ENCODE assay signal across 9 cellular contexts in the genomic region with DNA sequence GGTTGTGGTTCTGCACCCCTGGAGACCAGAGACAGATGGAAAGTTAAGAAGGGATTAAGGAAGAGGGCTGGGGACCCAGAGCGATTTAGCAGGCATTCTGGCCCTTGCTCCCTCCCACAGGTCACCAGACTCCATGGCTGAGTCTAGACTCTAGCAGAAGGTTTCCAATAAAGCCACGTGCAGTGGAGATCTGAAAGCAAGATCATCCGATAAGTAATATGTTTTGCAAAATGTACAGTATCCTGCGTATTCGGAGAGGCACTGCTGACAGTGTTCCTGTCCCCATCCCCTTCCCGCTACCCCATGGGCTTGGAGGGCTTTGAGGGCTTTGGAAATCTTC. TPM values are rescaled to one million over a fixed set of nuclear protein-coding genes. Genes with fewer than 3 reads are reported as not detected.
DNase-seq lines count a peak whose midpoint lies in the region; ATAC-seq and TF ChIP-seq lines count a peak whose summit lies in the region.
"Had no signal": no experiment of that assay in that cellular context is flagged by ENCODE, and none has a peak within 500 bp of the region (broad histone marks: within the 10 kb centered on the region; RNA-seq: fewer than 3 reads in every experiment).

No MANE protein-coding gene starts in this region.

- no peak for DNase-seq in activated CD4-positive, alpha-beta T cell treated with anti-CD3 and anti-CD28 coated beads, Interleukin-2, amount 10 ng/mL, durations not matched to agents 24 days and 14 days
- DNase-seq in activated CD4-positive, alpha-beta T cell treated with anti-CD3 and anti-CD28 coated beads, Interleukin-2, amount 50 U/mL, for 1 hour = no peak
- no peak for DNase-seq in activated T-helper 1 cell treated with anti-CD3 and anti-CD28 coated beads, Interleukin-12 subunit alpha, Interleukin-12 subunit beta, Interleukin-2, Interleukin-4 antibody, amounts not matched to agents 30 ng/mL and 10 ng/mL and 1 ng/mL, durations not matched to agents 14 hours and 24 hours and 36 hours (ENCODE audit: low spot score)
- DNase-seq in immature natural killer cell (no peak), suprapubic skin (ENCODE audit: low spot score in 2 of 2) (no peak), erythroblast (lab: John Stamatoyannopoulos, UW) (no peak)

- TF ChIP-seq EP300 in suprapubic skin (IDR thresholded peaks at IDR 0.05) = no peak

- H3K4me3 Mint-ChIP-seq in activated CD4-positive, alpha-beta T cell treated with anti-CD3 and anti-CD28 coated beads, Interleukin-2, amount 10 ng/mL, durations not matched to agents 24 days and 14 days = peak overlapping the region; percentile 89
- peak overlapping the region; percentile 95 for H3K4me3 Mint-ChIP-seq in activated T-helper 1 cell treated with anti-CD3 and anti-CD28 coated beads, Interleukin-12 subunit alpha, Interleukin-12 subunit beta, Interleukin-2, Interleukin-4 antibody, amounts not matched to agents 30 ng/mL and 10 ng/mL and 1 ng/mL, durations not matched to agents 14 hours and 24 hours and 36 hours
- H3K4me3 Mint-ChIP-seq in immature natural killer cell = peak overlapping the region; percentile 92 to 98 (median 94)

- no peaks in the 10 kb centered on the region for H3K27me3 ChIP-seq in suprapubic skin

- H3K36me3 ChIP-seq in suprapubic skin = no peaks in the 10 kb centered on the region

- H3K27ac Mint-ChIP-seq in activated CD4-positive, alpha-beta T cell treated with anti-CD3 and anti-CD28 coated beads, Interleukin-2, amount 10 ng/mL, durations not matched to agents 24 days and 14 days = peak overlapping the region; percentile 95
- peak overlapping the region; percentile 97 for H3K27ac Mint-ChIP-seq in activated T-helper 1 cell treated with anti-CD3 and anti-CD28 coated beads, Interleukin-12 subunit alpha, Interleukin-12 subunit beta, Interleukin-2, Interleukin-4 antibody, amounts not matched to agents 30 ng/mL and 10 ng/mL and 1 ng/mL, durations not matched to agents 14 hours and 24 hours and 36 hours
- H3K27ac Mint-ChIP-seq in immature natural killer cell = peak overlapping the region; percentile 12 to 87 (median 70)

- H3K9me3 Mint-ChIP-seq in activated CD4-positive, alpha-beta T cell treated with anti-CD3 and anti-CD28 coated beads, Interleukin-2, amount 10 ng/mL, durations not matched to agents 24 days and 14 days = peaks cover 4% of the 10 kb centered on the region
- no peaks in the 10 kb centered on the region for H3K9me3 Mint-ChIP-seq in activated T-helper 1 cell treated with anti-CD3 and anti-CD28 coated beads, Interleukin-12 subunit alpha, Interleukin-12 subunit beta, Interleukin-2, Interleukin-4 antibody, amounts not matched to agents 30 ng/mL and 10 ng/mL and 1 ng/mL, durations not matched to agents 14 hours and 24 hours and 36 hours
- H3K9me3 Mint-ChIP-seq in immature natural killer cell = peaks cover 0 to 3% (median 0%) of the 10 kb centered on the region in 6 donors

- intact Hi-C loops in activated CD4-positive, alpha-beta T cell treated with anti-CD3 and anti-CD28 coated beads, Interleukin-2, amount 10 ng/mL, durations not matched to agents 24 days and 14 days (cut with micrococcal nuclease) = loop anchor here (1.0 to 5.0 kb wide), 2 partner anchors 9 to 59 kb away; no protein-coding TSS in a partner anchor
- intact Hi-C loops in activated T-helper 1 cell treated with anti-CD3 and anti-CD28 coated beads, Interleukin-12 subunit alpha, Interleukin-12 subunit beta, Interleukin-2, Interleukin-4 antibody, amounts not matched to agents 30 ng/mL and 10 ng/mL and 1 ng/mL, durations not matched to agents 14 hours and 24 hours and 36 hours (cut with micrococcal nuclease) = loop anchor here (5.0 kb wide), 3 partner anchors 124 to 486 kb away; a partner anchor contains a TSS

- H3K9me3 ChIP-seq in suprapubic skin = no peaks in the 10 kb centered on the region

- no peak for TF ChIP-seq CTCF in suprapubic skin (IDR thresholded peaks at IDR 0.05)

- H3K27me3 Mint-ChIP-seq in activated CD4-positive, alpha-beta T cell treated with anti-CD3 and anti-CD28 coated beads, Interleukin-2, amount 10 ng/mL, durations not matched to agents 24 days and 14 days = no peaks in the 10 kb centered on the region
- no peaks in the 10 kb centered on the region for H3K27me3 Mint-ChIP-seq in activated T-helper 1 cell treated with anti-CD3 and anti-CD28 coated beads, Interleukin-12 subunit alpha, Interleukin-12 subunit beta, Interleukin-2, Interleukin-4 antibody, amounts not matched to agents 30 ng/mL and 10 ng/mL and 1 ng/mL, durations not matched to agents 14 hours and 24 hours and 36 hours (ENCODE audit: insufficient read depth)
- H3K27me3 Mint-ChIP-seq in immature natural killer cell (ENCODE audit: low read depth in 3 of 3) = peaks cover 0 to 4% (median 2%) of the 10 kb centered on the region in 3 donors

- peak overlapping the region; percentile 60 for H3K4me3 ChIP-seq in suprapubic skin

- TF ChIP-seq POLR2A in suprapubic skin (IDR thresholded peaks at IDR 0.05) (no peak), erythroblast (IDR thresholded peaks at IDR 0.05; ENCODE audit: low read length) (no peak)

- WGBS in suprapubic skin = 7% methylated on average over 6 of the region's 6 CpGs

- H3K36me3 Mint-ChIP-seq in activated CD4-positive, alpha-beta T cell treated with anti-CD3 and anti-CD28 coated beads, Interleukin-2, amount 10 ng/mL, durations not matched to agents 24 days and 14 days (ENCODE audit: low read depth) = peaks cover 20% of the 10 kb centered on the region
- peaks cover 27% of the 10 kb centered on the region for H3K36me3 Mint-ChIP-seq in activated T-helper 1 cell treated with anti-CD3 and anti-CD28 coated beads, Interleukin-12 subunit alpha, Interleukin-12 subunit beta, Interleukin-2, Interleukin-4 antibody, amounts not matched to agents 30 ng/mL and 10 ng/mL and 1 ng/mL, durations not matched to agents 14 hours and 24 hours and 36 hours (ENCODE audit: low read depth)
- no peaks in the 10 kb centered on the region for H3K36me3 Mint-ChIP-seq in immature natural killer cell

- no peak for ATAC-seq in GM21529 (IDR thresholded peaks at IDR 0.05; ENCODE audit: unreplicated experiment)
- ATAC-seq in HG03108 (IDR thresholded peaks at IDR 0.05; ENCODE audit: unreplicated experiment) = no peak

- peaks cover 16% of the 10 kb centered on the region for H3K4me1 ChIP-seq in suprapubic skin

- no peak overlapping the region for H3K27ac ChIP-seq in suprapubic skin

- H3K4me1 Mint-ChIP-seq in activated CD4-positive, alpha-beta T cell treated with anti-CD3 and anti-CD28 coated beads, Interleukin-2, amount 10 ng/mL, durations not matched to agents 24 days and 14 days = peaks cover 52% of the 10 kb centered on the region
- peaks cover 68% of the 10 kb centered on the region for H3K4me1 Mint-ChIP-seq in activated T-helper 1 cell treated with anti-CD3 and anti-CD28 coated beads, Interleukin-12 subunit alpha, Interleukin-12 subunit beta, Interleukin-2, Interleukin-4 antibody, amounts not matched to agents 30 ng/mL and 10 ng/mL and 1 ng/mL, durations not matched to agents 14 hours and 24 hours and 36 hours (ENCODE audit: low read depth)
- H3K4me1 Mint-ChIP-seq in immature natural killer cell = peaks cover 40 to 46% of the 10 kb centered on the region in 2 donors

RNA-seq across cellular contexts. Expression of a gene that starts 0.5 kb away (rescaled TPM):
- total RNA-seq in activated CD4-positive, alpha-beta T cell treated with anti-CD3 and anti-CD28 coated beads, Interleukin-2, amount 10 ng/mL, durations not matched to agents 24 days and 14 days = 26.2 and 26.8 TPM in 2 replicates
- total RNA-seq in activated T-helper 1 cell treated with anti-CD3 and anti-CD28 coated beads, Interleukin-12 subunit alpha, Interleukin-12 subunit beta, Interleukin-2, Interleukin-4 antibody, amounts not matched to agents 30 ng/mL and 10 ng/mL and 1 ng/mL, durations not matched to agents 14 hours and 24 hours and 36 hours = 37.1 and 39.0 TPM in 2 replicates
- 10 to 100 TPM in 1 of 3 donors, 1 to 10 TPM in 2; 5.5 to 15.9 (median 7.3) TPM for polyA plus RNA-seq in immature natural killer cell
- total RNA-seq in suprapubic skin = 1 to 10 TPM; 1.2 to 3.4 (median 1.7) TPM
- total RNA-seq: Daoy had no signal
